28 cellular contexts compared by ENCODE assay signal in the genomic region with DNA sequence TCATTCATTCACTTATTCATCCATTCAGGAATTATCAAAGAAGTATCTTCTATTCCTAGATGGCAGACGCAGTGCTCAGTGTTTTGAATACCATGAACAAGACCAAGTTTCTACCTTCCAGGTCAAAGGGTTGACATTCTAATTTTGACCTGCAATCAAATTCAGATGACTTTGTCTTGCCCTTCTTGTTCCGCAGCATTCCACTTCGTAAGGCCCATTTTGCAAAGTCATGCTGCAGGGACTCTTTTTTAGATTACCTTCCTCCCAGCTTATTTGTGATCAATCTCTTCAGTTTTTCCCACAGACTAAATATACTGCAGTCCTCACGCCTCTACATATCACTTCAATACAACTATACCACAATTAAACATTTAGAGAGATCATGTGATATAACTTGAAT. TPM values are rescaled to one million over a fixed set of nuclear protein-coding genes. Genes with fewer than 3 reads are reported as not detected.
"Had no signal": no experiment of that assay in that cellular context is flagged by ENCODE, and none has a peak within 500 bp of the region (broad histone marks: within the 10 kb centered on the region; RNA-seq: fewer than 3 reads in every experiment).

No MANE protein-coding gene starts in this region.

- ATAC-seq: activated CD8-positive, alpha-beta T cell treated with anti-CD3 and anti-CD28 coated beads, Interleukin-2, amount 10 ng/mL, durations not matched to agents 7 days and 5 days; activated naive CD8-positive, alpha-beta T cell treated with anti-CD3 and anti-CD28 coated beads, Interleukin-2, amount 50 U/mL, for 24 hours; heart right ventricle; left lung; naive thymus-derived CD4-positive, alpha-beta T cell; sciatic nerve; upper lobe of right lung had no signal

- H3K9me3 ChIP-seq: left lung, thoracic aorta, upper lobe of right lung had no signal

- H3K4me1 ChIP-seq: upper lobe of right lung had no signal

- H3K27ac Mint-ChIP-seq: activated CD8-positive, alpha-beta T cell treated with anti-CD3 and anti-CD28 coated beads, Interleukin-2, amount 10 ng/mL, durations not matched to agents 7 days and 5 days; activated naive CD8-positive, alpha-beta T cell treated with anti-CD3 and anti-CD28 coated beads, Interleukin-2, amount 50 U/mL, for 24 hours; activated T-helper 1 cell treated with anti-CD3 and anti-CD28 coated beads, Interleukin-12 subunit alpha, Interleukin-12 subunit beta, Interleukin-2, Interleukin-4 antibody, amounts not matched to agents 30 ng/mL and 10 ng/mL and 1 ng/mL, durations not matched to agents 14 hours and 24 hours and 36 hours; immature natural killer cell; naive thymus-derived CD4-positive, alpha-beta T cell; T-helper 2 cell treated with Interferon-gamma antibody and Interleukin-4, amounts not matched to agents 5 μg/mL and 100 μg/mL, for 36 hours had no signal

- DNase-seq: activated CD4-positive, alpha-beta T cell treated with anti-CD3 and anti-CD28 coated beads for 1 hour; activated CD4-positive, alpha-beta T cell treated with anti-CD3 and anti-CD28 coated beads, Interleukin-2, amount 50 U/mL, for 1 hour; activated CD8-positive, alpha-beta T cell treated with anti-CD3 and anti-CD28 coated beads, Interleukin-2, amount 10 ng/mL, durations not matched to agents 7 days and 5 days; activated gamma-delta T cell; activated naive CD4-positive, alpha-beta T cell treated with anti-CD3 and anti-CD28 coated beads, Interleukin-2, amount 50 U/mL, for 16 hours; activated naive CD8-positive, alpha-beta T cell treated with anti-CD3 and anti-CD28 coated beads, Interleukin-2, amount 50 U/mL, for 24 hours; cortex of kidney; erythroblast; foreskin fibroblast; heart right ventricle; immature natural killer cell; kidney glomerular epithelial cell; left lung; naive thymus-derived CD4-positive, alpha-beta T cell; occipital lobe; small intestine; stimulated activated naive CD4-positive, alpha-beta T cell; upper lobe of right lung; WERI-Rb-1 had no signal

- H3K9me3 Mint-ChIP-seq: activated naive CD8-positive, alpha-beta T cell treated with anti-CD3 and anti-CD28 coated beads, Interleukin-2, amount 50 U/mL, for 24 hours; activated T-helper 1 cell treated with anti-CD3 and anti-CD28 coated beads, Interleukin-12 subunit alpha, Interleukin-12 subunit beta, Interleukin-2, Interleukin-4 antibody, amounts not matched to agents 30 ng/mL and 10 ng/mL and 1 ng/mL, durations not matched to agents 14 hours and 24 hours and 36 hours; naive thymus-derived CD4-positive, alpha-beta T cell; neural crest cell; T-helper 2 cell treated with Interferon-gamma antibody and Interleukin-4, amounts not matched to agents 5 μg/mL and 100 μg/mL, for 36 hours had no signal

- H3K4me3 ChIP-seq: cardiac muscle cell, heart right ventricle, left lung, lung, thoracic aorta, upper lobe of right lung had no signal

- H3K4me3 Mint-ChIP-seq: activated CD8-positive, alpha-beta T cell treated with anti-CD3 and anti-CD28 coated beads, Interleukin-2, amount 10 ng/mL, durations not matched to agents 7 days and 5 days; activated naive CD8-positive, alpha-beta T cell treated with anti-CD3 and anti-CD28 coated beads, Interleukin-2, amount 50 U/mL, for 24 hours; activated T-helper 1 cell treated with anti-CD3 and anti-CD28 coated beads, Interleukin-12 subunit alpha, Interleukin-12 subunit beta, Interleukin-2, Interleukin-4 antibody, amounts not matched to agents 30 ng/mL and 10 ng/mL and 1 ng/mL, durations not matched to agents 14 hours and 24 hours and 36 hours; immature natural killer cell; naive thymus-derived CD4-positive, alpha-beta T cell; neural crest cell; T-helper 2 cell treated with Interferon-gamma antibody and Interleukin-4, amounts not matched to agents 5 μg/mL and 100 μg/mL, for 36 hours had no signal

- H3K36me3 ChIP-seq: cardiac muscle cell, heart right ventricle, left lung, thoracic aorta, upper lobe of right lung, WERI-Rb-1 had no signal

- H3K36me3 Mint-ChIP-seq: immature natural killer cell; naive thymus-derived CD4-positive, alpha-beta T cell had no signal

- H3K27ac ChIP-seq: cardiac muscle cell, heart right ventricle, left lung, thoracic aorta, upper lobe of right lung, WERI-Rb-1 had no signal

- H3K27me3 ChIP-seq: cardiac muscle cell, heart right ventricle, left lung, upper lobe of right lung had no signal

RNA-seq across cellular contexts. Expression of gene TAAR1, which starts 7.1 kb away (rescaled TPM):
- total RNA-seq: activated CD8-positive, alpha-beta T cell treated with anti-CD3 and anti-CD28 coated beads, Interleukin-2, amount 10 ng/mL, durations not matched to agents 7 days and 5 days; activated T-helper 1 cell treated with anti-CD3 and anti-CD28 coated beads, Interleukin-12 subunit alpha, Interleukin-12 subunit beta, Interleukin-2, Interleukin-4 antibody, amounts not matched to agents 30 ng/mL and 10 ng/mL and 1 ng/mL, durations not matched to agents 14 hours and 24 hours and 36 hours; cardiac muscle cell; cerebellum; fibroblast of lung; heart right ventricle; left lung; lung; naive thymus-derived CD4-positive, alpha-beta T cell; neural crest cell; occipital lobe; sciatic nerve; thoracic aorta; upper lobe of right lung had no signal
- polyA plus RNA-seq: cardiac muscle cell; fibroblast of lung; heart right ventricle; immature natural killer cell; naive thymus-derived CD4-positive, alpha-beta T cell had no signal

RNA-seq across cellular contexts. Expression of gene TAAR2, which starts 42.0 kb away (rescaled TPM):
- total RNA-seq: activated CD8-positive, alpha-beta T cell treated with anti-CD3 and anti-CD28 coated beads, Interleukin-2, amount 10 ng/mL, durations not matched to agents 7 days and 5 days; activated T-helper 1 cell treated with anti-CD3 and anti-CD28 coated beads, Interleukin-12 subunit alpha, Interleukin-12 subunit beta, Interleukin-2, Interleukin-4 antibody, amounts not matched to agents 30 ng/mL and 10 ng/mL and 1 ng/mL, durations not matched to agents 14 hours and 24 hours and 36 hours; cardiac muscle cell; cerebellum; fibroblast of lung; heart right ventricle; left lung; lung; naive thymus-derived CD4-positive, alpha-beta T cell; neural crest cell; occipital lobe; sciatic nerve; thoracic aorta; upper lobe of right lung had no signal
- polyA plus RNA-seq: cardiac muscle cell; fibroblast of lung; heart right ventricle; immature natural killer cell; lung; naive thymus-derived CD4-positive, alpha-beta T cell; small intestine had no signal

RNA-seq across cellular contexts. Expression of gene VNN1, which starts 47.7 kb away (rescaled TPM):
- total RNA-seq: activated CD8-positive, alpha-beta T cell treated with anti-CD3 and anti-CD28 coated beads, Interleukin-2, amount 10 ng/mL, durations not matched to agents 7 days and 5 days; activated T-helper 1 cell treated with anti-CD3 and anti-CD28 coated beads, Interleukin-12 subunit alpha, Interleukin-12 subunit beta, Interleukin-2, Interleukin-4 antibody, amounts not matched to agents 30 ng/mL and 10 ng/mL and 1 ng/mL, durations not matched to agents 14 hours and 24 hours and 36 hours; cardiac muscle cell; fibroblast of lung; neural crest cell; occipital lobe had no signal
- polyA plus RNA-seq: cardiac muscle cell; fibroblast of lung; naive thymus-derived CD4-positive, alpha-beta T cell had no signal
